Comparison of ENCODE assay signal across 6 cellular contexts in the genomic region with DNA sequence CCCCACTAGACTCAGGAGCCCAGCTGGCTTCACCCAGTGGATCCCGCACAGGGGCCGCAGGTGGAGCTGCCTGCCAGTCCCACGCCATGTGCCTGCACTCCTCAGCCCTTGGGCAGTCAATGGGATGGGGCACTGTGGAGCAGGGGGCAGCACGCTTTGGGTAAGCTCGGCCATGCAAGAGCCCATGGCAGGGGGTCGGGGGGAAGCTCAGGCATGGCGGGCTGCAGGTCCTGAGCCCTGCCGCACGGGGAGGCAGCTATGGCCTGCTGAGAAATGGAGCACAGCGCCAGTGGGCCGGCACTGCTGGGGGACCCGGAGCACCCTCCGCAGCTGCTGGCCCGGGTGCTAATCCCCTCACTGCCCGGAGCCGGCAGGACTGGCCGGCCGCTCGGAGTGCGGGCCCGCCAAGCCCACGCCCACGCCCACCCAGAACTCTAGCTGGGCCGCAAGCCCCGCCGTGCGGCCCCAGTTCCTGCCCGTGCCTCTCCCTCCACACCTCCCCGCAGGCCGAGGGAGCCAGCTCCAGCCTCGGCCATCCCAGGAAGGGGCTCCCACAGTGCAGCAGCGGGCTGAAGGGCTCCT. TPM values are rescaled to one million over a fixed set of nuclear protein-coding genes. Genes with fewer than 3 reads are reported as not detected.
"Had no signal": no experiment of that assay in that cellular context is flagged by ENCODE, and none has a peak within 500 bp of the region (broad histone marks: within the 10 kb centered on the region; RNA-seq: fewer than 3 reads in every experiment).

No MANE protein-coding gene starts in this region.

RNA-seq across cellular contexts. Expression of gene TNNI3K, which starts 18.1 kb away (rescaled TPM):
- total RNA-seq: HT-29, LHCN-M2, MCF 10A, OCI-LY7, PC-3, SJSA1 had no signal

RNA-seq across cellular contexts. Expression of gene LRRIQ3, which starts 55.4 kb away (rescaled TPM):
- total RNA-seq: HT-29 had no signal
